8 cellular contexts compared by ENCODE assay signal in genomic region chr7:140672382-140673062, GRCh38. TPM values are rescaled to one million over a fixed set of nuclear protein-coding genes. Genes with fewer than 3 reads are reported as not detected.
DNase-seq lines count a peak whose midpoint lies in the region; ATAC-seq, FAIRE-seq and TF ChIP-seq lines count a peak whose summit lies in the region.

ADCK2 (plus strand) TSS chr7:140672945; CDS start chr7:140673331, 386 bp downstream.

- peaks cover 20 to 37% (median 24%) of the 10 kb centered on the region in 4 donors for H3K4me1 ChIP-seq in upper lobe of left lung

- FAIRE-seq in RCC 7860 (lab: Jason Lieb, UNC), result no peak

- peak in 1 of 4 donors; percentile 71 for TF ChIP-seq POLR2A in upper lobe of left lung (IDR thresholded peaks at IDR 0.05)

- DNase-seq in RCC 7860 (ENCODE audit: low spot score) (peak; percentile 10), Right ventricle myocardium superior (peak; percentile 75), posterior cingulate gyrus (peak; percentile 23 to 94 (median 62)), upper lobe of left lung (peak in 1 of 2 donors; percentile 66)
- DNase-seq in activated naive CD4-positive, alpha-beta T cell treated with anti-CD3 and anti-CD28 coated beads, Interleukin-2, amount 50 U/mL, for 16 hours, result peak; percentile 59

- H3K4me3 ChIP-seq in upper lobe of left lung, result peak within 1 kb of the TSS; percentile 73 to 93 (median 82)

- ATAC-seq in GM19043 (IDR thresholded peaks at IDR 0.05; ENCODE audit: low read depth, unreplicated experiment) (peak; percentile 37), HG03378 (IDR thresholded peaks at IDR 0.05; ENCODE audit: unreplicated experiment) (peak; percentile 10), Right ventricle myocardium superior (ENCODE audit: poor library complexity) (peak; percentile 80), upper lobe of left lung (ENCODE audit: low FRiP score in 2 of 2) (peak; percentile 66 to 88)

- H3K27ac ChIP-seq in C4-2B, result peak within 1 kb of the TSS; percentile 87
- H3K27ac ChIP-seq in upper lobe of left lung, result peak within 1 kb of the TSS; percentile 82 to 91 (median 84)

- TF ChIP-seq CTCF in C4-2B (conservative IDR thresholded peaks at IDR 0.05) (no peak), upper lobe of left lung (IDR thresholded peaks at IDR 0.05) (no peak)

- H3K36me3 ChIP-seq in upper lobe of left lung, result no peaks in the 10 kb centered on the region

- TF ChIP-seq EP300 in upper lobe of left lung (IDR thresholded peaks at IDR 0.05), result no peak

- WGBS in upper lobe of left lung, 2 donors, result 1% methylated on average over 9 to 22 of the region's 41 CpGs

- intact Hi-C loops in Right ventricle myocardium superior (cut with DNase I), result loop anchor here (10.0 kb wide), 1 partner anchor 342 kb away; the partner anchor contains the start of gene MRPS33
- intact Hi-C loops in posterior cingulate gyrus (cut with DNase I), result loop anchor here (10.0 kb wide), 2 partner anchors 142 to 252 kb away; partner anchors contain the start of gene BRAF

- no peaks in the 10 kb centered on the region for H3K27me3 ChIP-seq in upper lobe of left lung

- no peaks in the 10 kb centered on the region for H3K9me3 ChIP-seq in upper lobe of left lung

RNA-seq across cellular contexts. Expression of gene ADCK2, which starts in this region (rescaled TPM):
- total RNA-seq in Right ventricle myocardium superior (9.2 TPM), upper lobe of left lung (10 to 100 TPM; 19.4 to 39.8 (median 30.0) TPM)

Comparison
In these comparisons a context has a peak if more than half of its experiments do, and no peak if none do; other contexts are left out.
1. ATAC-seq: peak in every context shown above with its lines; median percentile 80 in Right ventricle myocardium superior; 77 in upper lobe of left lung; 37 in GM19043; 10 in HG03378.